ENCODE assay signal across 1 cellular context in genomic region chr1:1349256-1350012, GRCh38.
TF ChIP-seq lines count a peak whose summit lies in the region.

DVL1 (minus strand) TSS chr1:1349418; CDS start chr1:1349065, 353 bp downstream.

TF ChIP-seq in HepG2, 621 proteins besides CTCF, POLR2A, EP300 and RAD21 (continued from another document):
- TF ChIP-seq ZBTB7A (CRISPR knock-in tag; IDR thresholded peaks at IDR 0.05) (peak; percentile 90), ZBTB4 (CRISPR knock-in tag; IDR thresholded peaks at IDR 0.05; ENCODE audit: borderline replicate concordance) (no peak), HES4 (CRISPR knock-in tag; IDR thresholded peaks at IDR 0.05; ENCODE audit: borderline replicate concordance) (0 out of 2 replicates have a peak, but pooled peaks have one; percentile 57), SMYD3 (CRISPR knock-in tag; IDR thresholded peaks at IDR 0.05) (no peak), ZNF740 (CRISPR knock-in tag; IDR thresholded peaks at IDR 0.05) (peak; percentile 57; the same call in 1 of the 2 replicates), ZBTB33 (CRISPR knock-in tag; IDR thresholded peaks at IDR 0.05) (peak; percentile 16; the same call in 1 of the 2 replicates), BCL3 (CRISPR knock-in tag; IDR thresholded peaks at IDR 0.05) (0 out of 2 replicates have a peak, but pooled peaks have one; percentile 29), GABPA (IDR thresholded peaks at IDR 0.05; ENCODE audit: low read depth, low read length) (no peak), GABPA (CRISPR knock-in tag; IDR thresholded peaks at IDR 0.05; ENCODE audit: low read depth) (peak; percentile 22; the same call in 1 of the 2 replicates), ARID4A (CRISPR knock-in tag; IDR thresholded peaks at IDR 0.05; ENCODE audit: borderline replicate concordance) (peak; percentile 31), ZFX (CRISPR knock-in tag; IDR thresholded peaks at IDR 0.05; ENCODE audit: low read depth) (peak; percentile 81), ZNF441 (CRISPR knock-in tag; IDR thresholded peaks at IDR 0.05; ENCODE audit: borderline replicate concordance) (0 out of 2 replicates have a peak, but pooled peaks have one; percentile 31), SP4 (CRISPR knock-in tag; IDR thresholded peaks at IDR 0.05) (peak; percentile 35; the same call in 1 of the 2 replicates), UBTF (CRISPR knock-in tag; IDR thresholded peaks at IDR 0.05) (peak; percentile 43), MAZ (IDR thresholded peaks at IDR 0.05; ENCODE audit: borderline replicate concordance, low read depth, low read length) (peak; percentile 49; the same call in 1 of the 2 replicates), MAZ (CRISPR knock-in tag; IDR thresholded peaks at IDR 0.05; ENCODE audit: low read depth) (peak; percentile 43)
TF ChIP-seq in HepG2: peak in this region for 40.
